Comparison of ENCODE assay signal across 1 cellular context in the genomic region with DNA sequence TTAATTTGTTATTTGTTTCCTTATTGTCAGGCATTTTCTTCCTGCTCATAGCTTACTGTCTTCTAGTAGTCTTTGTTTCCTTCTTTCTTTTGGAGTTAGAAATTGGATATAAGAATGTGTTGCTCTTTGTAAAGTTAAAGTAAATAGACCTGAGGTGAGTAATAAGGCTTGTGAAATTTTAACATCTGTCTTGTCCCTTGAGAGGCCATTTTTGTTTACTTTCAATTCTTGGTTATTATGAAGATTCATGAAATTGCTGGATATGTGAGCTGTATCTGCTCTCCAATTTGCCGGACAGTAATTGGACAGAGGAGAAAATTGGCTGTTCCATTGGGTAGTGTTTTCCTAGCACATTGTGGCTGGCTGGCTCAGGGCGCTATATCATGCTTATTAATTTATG.
TF ChIP-seq lines count a peak whose summit lies in the region.

No MANE protein-coding gene starts in this region.

TF ChIP-seq in IMR-90, 13 proteins besides CTCF, POLR2A, EP300 and RAD21:
- TF ChIP-seq RFX5 (IDR thresholded peaks at IDR 0.05; ENCODE audit: low read depth, low read length) (no peak), MAFK (IDR thresholded peaks at IDR 0.05; ENCODE audit: low read depth, low read length) (no peak), MAZ (IDR thresholded peaks at IDR 0.05; ENCODE audit: borderline replicate concordance, low read depth, low read length) (no peak), SMC3 (IDR thresholded peaks at IDR 0.05; ENCODE audit: low read depth, low read length) (no peak), CEBPB (IDR thresholded peaks at IDR 0.05; ENCODE audit: low read depth, low read length) (peak; percentile 69), FOS (IDR thresholded peaks at IDR 0.05; ENCODE audit: low read depth, low read length) (peak; percentile 57)
- TF ChIP-seq, protein P1, sequence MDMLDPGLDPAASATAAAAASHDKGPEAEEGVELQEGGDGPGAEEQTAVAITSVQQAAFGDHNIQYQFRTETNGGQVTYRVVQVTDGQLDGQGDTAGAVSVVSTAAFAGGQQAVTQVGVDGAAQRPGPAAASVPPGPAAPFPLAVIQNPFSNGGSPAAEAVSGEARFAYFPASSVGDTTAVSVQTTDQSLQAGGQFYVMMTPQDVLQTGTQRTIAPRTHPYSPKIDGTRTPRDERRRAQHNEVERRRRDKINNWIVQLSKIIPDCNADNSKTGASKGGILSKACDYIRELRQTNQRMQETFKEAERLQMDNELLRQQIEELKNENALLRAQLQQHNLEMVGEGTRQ (IDR thresholded peaks at IDR 0.05; ENCODE audit: low read depth, low read length), result no peak
